Comparison of ENCODE assay signal across 19 cellular contexts in the genomic region with DNA sequence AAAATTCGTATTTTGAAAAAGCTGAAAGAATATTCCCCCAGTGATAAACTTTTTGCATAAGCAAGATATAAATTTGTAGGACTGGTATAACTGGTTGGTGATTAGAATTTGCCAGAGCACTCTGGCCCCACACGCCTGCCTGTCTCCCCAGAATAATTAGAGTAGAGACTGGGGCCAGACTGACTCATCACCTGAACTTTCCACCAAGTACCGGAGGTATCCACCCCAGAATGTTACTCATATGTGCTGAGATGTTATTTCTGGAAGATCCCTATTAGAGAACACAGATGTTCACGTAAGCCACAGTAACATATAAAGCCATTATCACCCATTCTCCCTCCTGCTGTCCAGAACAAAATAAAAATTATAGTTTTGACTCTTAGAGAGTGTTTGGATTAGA. TPM values are rescaled to one million over a fixed set of nuclear protein-coding genes. Genes with fewer than 3 reads are reported as not detected.
A peak's percentile ranks its signal among the peaks of the same experiment; 100 is the strongest.
DNase-seq lines count a peak whose midpoint lies in the region; ATAC-seq and TF ChIP-seq lines count a peak whose summit lies in the region.
"Had no signal": no experiment of that assay in that cellular context is flagged by ENCODE, and none has a peak within 500 bp of the region (broad histone marks: within the 10 kb centered on the region; RNA-seq: fewer than 3 reads in every experiment).

No MANE protein-coding gene starts in this region.

- H4K20me1 ChIP-seq in smooth muscle cell (ENCODE audit: low read depth), result no peaks in the 10 kb centered on the region
- H4K20me1 ChIP-seq: BLaER1 treated with 17β-estradiol and CSF1 and Interleukin-3, amounts not matched to agents 10 nM and 100 nM had no signal

- H3K4me1 ChIP-seq in RWPE2 (ENCODE audit: insufficient read depth, poor library complexity, severe bottlenecking) (peaks cover 7% of the 10 kb centered on the region), smooth muscle cell (ENCODE audit: low read depth) (no peaks in the 10 kb centered on the region)

- no peaks in the 10 kb centered on the region for H3K79me2 ChIP-seq in smooth muscle cell (ENCODE audit: low read depth)

- H3K4me3 ChIP-seq in RWPE2 (ENCODE audit: severe bottlenecking) (no peak overlapping the region), smooth muscle cell (no peak overlapping the region)
- H3K4me3 ChIP-seq: BLaER1 treated with 17β-estradiol and CSF1 and Interleukin-3, amounts not matched to agents 10 nM and 100 nM had no signal

- H3K9me3 ChIP-seq in RWPE2 (ENCODE audit: severe bottlenecking), result no peaks in the 10 kb centered on the region
- no peaks in the 10 kb centered on the region for H3K9me3 ChIP-seq in smooth muscle cell (replicated peaks; ENCODE audit: low read depth)

- H3F3A ChIP-seq in smooth muscle cell (ENCODE audit: low read depth), result no peaks in the 10 kb centered on the region

- no peak overlapping the region for H3K9ac ChIP-seq in smooth muscle cell (ENCODE audit: low read depth)
- H3K9ac ChIP-seq: BLaER1 treated with 17β-estradiol and CSF1 and Interleukin-3, amounts not matched to agents 10 nM and 100 nM had no signal

- no peak overlapping the region for H2AFZ ChIP-seq in smooth muscle cell (ENCODE audit: low read depth)

- TF ChIP-seq CTCF in RWPE2 (IDR thresholded peaks at IDR 0.05; ENCODE audit: poor library complexity, severe bottlenecking), result no peak
- TF ChIP-seq CTCF in smooth muscle cell (IDR thresholded peaks at IDR 0.05; ENCODE audit: borderline replicate concordance, insufficient read depth, poor library complexity, severe bottlenecking), result no peak

- H3K27ac ChIP-seq in RWPE2 (ENCODE audit: poor library complexity, severe bottlenecking), result no peak overlapping the region
- no peak overlapping the region for H3K27ac ChIP-seq in epithelial cell of prostate
- peak overlapping the region; percentile 2 for H3K27ac ChIP-seq in smooth muscle cell (ENCODE audit: low read depth)
- H3K27ac ChIP-seq: BLaER1 treated with 17β-estradiol and CSF1 and Interleukin-3, amounts not matched to agents 10 nM and 100 nM; HL-60 had no signal

- H3K27me3 ChIP-seq in RWPE2 (ENCODE audit: insufficient read depth, poor library complexity, severe bottlenecking) (no peaks in the 10 kb centered on the region), smooth muscle cell (ENCODE audit: low read depth) (no peaks in the 10 kb centered on the region)
- H3K27me3 ChIP-seq: BLaER1 treated with 17β-estradiol and CSF1 and Interleukin-3, amounts not matched to agents 10 nM and 100 nM had no signal

- H3K36me3 ChIP-seq in RWPE2 (ENCODE audit: low read depth), result no peaks in the 10 kb centered on the region
- H3K36me3 ChIP-seq in smooth muscle cell (ENCODE audit: low read depth), result no peaks in the 10 kb centered on the region
- H3K36me3 ChIP-seq: BLaER1 treated with 17β-estradiol and CSF1 and Interleukin-3, amounts not matched to agents 10 nM and 100 nM had no signal

- peak; percentile 0 for DNase-seq in NCI-H2171 treated with DMSO at 0.1 percent for 48 hours (lab: John Stamatoyannopoulos, UW)
- no peak for DNase-seq in NCI-H2171 (lab: John Stamatoyannopoulos, UW)
- DNase-seq in RWPE2 (ENCODE audit: low spot score), result no peak
- DNase-seq in epithelial cell of prostate (ENCODE audit: low read depth, low spot score), result peak; percentile 45
- no peak for DNase-seq in smooth muscle cell (lab: John Stamatoyannopoulos, UW; ENCODE audit: unreplicated experiment)
- no peak for DNase-seq in NK-92 (lab: John Stamatoyannopoulos, UW; ENCODE audit: unreplicated experiment)
- DNase-seq: ACHN; Calu3; CD4-positive, CD25-positive, alpha-beta regulatory T cell; DMS153; DND-41; GF-D8; HCEC 1CT; HFFc6 had no signal

- peak; percentile 96 for ATAC-seq in RWPE2 (ENCODE audit: low read depth)
- no peak for ATAC-seq in GM18520 (IDR thresholded peaks at IDR 0.05; ENCODE audit: unreplicated experiment)
- no peak for ATAC-seq in HG03097 (IDR thresholded peaks at IDR 0.05; ENCODE audit: low FRiP score, unreplicated experiment)

- WGBS in smooth muscle cell (ENCODE audit: low lambda C conversion rate), result 50% methylated on average over 4 of the region's 4 CpGs

- H3K4me2 ChIP-seq in smooth muscle cell, result no peak overlapping the region
- H3K4me2 ChIP-seq: BLaER1 treated with 17β-estradiol and CSF1 and Interleukin-3, amounts not matched to agents 10 nM and 100 nM had no signal

RNA-seq across cellular contexts. Expression of a gene that starts 49.5 kb away (rescaled TPM):
- not detected in 2 replicates for total RNA-seq in smooth muscle cell
- polyA plus RNA-seq in smooth muscle cell, result not detected in 2 replicates
- total RNA-seq: A172; Calu3; CD4-positive, CD25-positive, alpha-beta regulatory T cell; HFFc6 had no signal
- polyA plus RNA-seq: CD4-positive, CD25-positive, alpha-beta regulatory T cell had no signal

Comparison
In these comparisons a context has a peak if more than half of its experiments do, and no peak if none do; other contexts are left out.
1. DNase-seq: peak in NCI-H2171 treated with DMSO at 0.1 percent for 48 hours (single experiment) and epithelial cell of prostate (single experiment); none in NCI-H2171 (single experiment), RWPE2 (single experiment), smooth muscle cell (single experiment) and NK-92 (single experiment).